Comparison of ENCODE assay signal across 26 cellular contexts in genomic region chr16:66561381-66562080, GRCh38. TPM values are rescaled to one million over a fixed set of nuclear protein-coding genes. Genes with fewer than 3 reads are reported as not detected.
DNase-seq lines count a peak whose midpoint lies in the region; ATAC-seq and TF ChIP-seq lines count a peak whose summit lies in the region.
"Had no signal": no experiment of that assay in that cellular context is flagged by ENCODE, and none has a peak within 500 bp of the region (broad histone marks: within the 10 kb centered on the region; RNA-seq: fewer than 3 reads in every experiment).

No MANE protein-coding gene starts in this region.

- H3K4me3 Mint-ChIP-seq in stimulated activated naive CD8-positive, alpha-beta T cell treated with anti-CD3 and anti-CD28 coated beads, Interleukin-15, Interleukin-2, amounts not matched to agents 100 ng/mL and 50 ng/mL, for 24 hours: no peak overlapping the region
- no peak overlapping the region for H3K4me3 Mint-ChIP-seq in stimulated activated naive CD8-positive, alpha-beta T cell treated with anti-CD3 and anti-CD28 coated beads, Interleukin-15, amount 100 ng/mL, for 72 hours
- H3K4me3 Mint-ChIP-seq in T-cell: peak overlapping the region in 2 of 3 donors; percentile 1
- peak overlapping the region; percentile 53 for H3K4me3 Mint-ChIP-seq in central memory CD8-positive, alpha-beta T cell
- no peak overlapping the region for H3K4me3 Mint-ChIP-seq in stimulated activated effector memory CD8-positive, alpha-beta T cell treated with anti-CD3 and anti-CD28 coated beads, Interleukin-12 subunit alpha, Interleukin-12 subunit beta, amount 100 ng/mL, for 72 hours

- no peak for DNase-seq in stimulated activated naive CD8-positive, alpha-beta T cell treated with anti-CD3 and anti-CD28 coated beads, Interleukin-15, amount 100 ng/mL, for 72 hours
- DNase-seq in T-cell (no peak), breast epithelium (ENCODE audit: low spot score in 2 of 2) (no peak), H4 (ENCODE audit: low spot score) (no peak)
- no peak for DNase-seq in central memory CD8-positive, alpha-beta T cell (ENCODE audit: low spot score in 2 of 2)
- no peak for DNase-seq in stimulated activated effector memory CD8-positive, alpha-beta T cell treated with anti-CD3 and anti-CD28 coated beads, Interleukin-12 subunit alpha, Interleukin-12 subunit beta, amount 100 ng/mL, for 72 hours (ENCODE audit: low spot score in 2 of 2)
- DNase-seq: activated naive CD4-positive, alpha-beta T cell; effector CD8-positive, alpha-beta T cell; GDM1; KG1; MV-4-11; NCI-H1930; NCI-H2227 treated with DMSO at 0.1 percent for 48 hours; stimulated activated CD4-positive, alpha-beta T cell treated with anti-CD3 and anti-CD28 coated beads, Interleukin-4, amount 100 ng/mL, for 1 hour; stimulated activated naive CD8-positive, alpha-beta T cell treated with anti-CD3 and anti-CD28 coated beads, Interleukin-15, Interleukin-2, amounts not matched to agents 100 U/mL and 50 U/mL, for 24 hours; tibial artery had no signal

- POLR2A ChIA-PET in T-cell (lab: Charles Lee): no interaction called here

- no peak for TF ChIP-seq CTCF in breast epithelium (IDR thresholded peaks at IDR 0.05)

- H3K27me3 Mint-ChIP-seq in stimulated activated naive CD8-positive, alpha-beta T cell treated with anti-CD3 and anti-CD28 coated beads, Interleukin-15, Interleukin-2, amounts not matched to agents 100 ng/mL and 50 ng/mL, for 24 hours: no peaks in the 10 kb centered on the region
- no peaks in the 10 kb centered on the region for H3K27me3 Mint-ChIP-seq in stimulated activated naive CD8-positive, alpha-beta T cell treated with anti-CD3 and anti-CD28 coated beads, Interleukin-15, amount 100 ng/mL, for 72 hours
- H3K27me3 Mint-ChIP-seq in T-cell: no peaks in the 10 kb centered on the region
- H3K27me3 Mint-ChIP-seq in central memory CD8-positive, alpha-beta T cell: no peaks in the 10 kb centered on the region

- peak overlapping the region; percentile 57 for H3K27ac Mint-ChIP-seq in stimulated activated naive CD8-positive, alpha-beta T cell treated with anti-CD3 and anti-CD28 coated beads, Interleukin-15, Interleukin-2, amounts not matched to agents 100 ng/mL and 50 ng/mL, for 24 hours
- peak overlapping the region in 1 of 2 donors; percentile 1 for H3K27ac Mint-ChIP-seq in stimulated activated naive CD8-positive, alpha-beta T cell treated with anti-CD3 and anti-CD28 coated beads, Interleukin-15, amount 100 ng/mL, for 72 hours
- H3K27ac Mint-ChIP-seq in T-cell: peak overlapping the region; percentile 82 to 90
- peak overlapping the region; percentile 56 for H3K27ac Mint-ChIP-seq in central memory CD8-positive, alpha-beta T cell (ENCODE audit: low read depth)
- H3K27ac Mint-ChIP-seq in stimulated activated effector memory CD8-positive, alpha-beta T cell treated with anti-CD3 and anti-CD28 coated beads, Interleukin-12 subunit alpha, Interleukin-12 subunit beta, amount 100 ng/mL, for 72 hours: peak overlapping the region; percentile 27

- CTCF ChIA-PET in T-cell (lab: Charles Lee): interaction anchor here (0.5 to 3.9 kb wide), 15 partner anchors 8 to 190 kb away, joined by 3 to 29 read pairs (median 6); partner anchors contain the start of genes CKLF (in 1 of the 2), CMTM3 (in 1 of the 2) and DYNC1LI2 (in 1 of the 2)

- H3K27me3 ChIP-seq in breast epithelium: no peaks in the 10 kb centered on the region
- H3K27me3 ChIP-seq: esophagus muscularis mucosa, hepatocyte, tibial artery had no signal

- no peak for TF ChIP-seq POLR2A in breast epithelium (IDR thresholded peaks at IDR 0.05)

- no peaks in the 10 kb centered on the region for H3K36me3 ChIP-seq in breast epithelium

- peaks cover 63% of the 10 kb centered on the region for H3K4me1 Mint-ChIP-seq in stimulated activated naive CD8-positive, alpha-beta T cell treated with anti-CD3 and anti-CD28 coated beads, Interleukin-15, Interleukin-2, amounts not matched to agents 100 ng/mL and 50 ng/mL, for 24 hours (ENCODE audit: low read depth)
- peaks cover 60% of the 10 kb centered on the region for H3K4me1 Mint-ChIP-seq in stimulated activated naive CD8-positive, alpha-beta T cell treated with anti-CD3 and anti-CD28 coated beads, Interleukin-15, amount 100 ng/mL, for 72 hours
- peaks cover 58 to 75% (median 70%) of the 10 kb centered on the region in 3 donors for H3K4me1 Mint-ChIP-seq in T-cell
- H3K4me1 Mint-ChIP-seq in central memory CD8-positive, alpha-beta T cell: peaks cover 71% of the 10 kb centered on the region
- H3K4me1 Mint-ChIP-seq in stimulated activated effector memory CD8-positive, alpha-beta T cell treated with anti-CD3 and anti-CD28 coated beads, Interleukin-12 subunit alpha, Interleukin-12 subunit beta, amount 100 ng/mL, for 72 hours: peaks cover 74% of the 10 kb centered on the region

- no peaks in the 10 kb centered on the region for H3K9me3 ChIP-seq in breast epithelium
- H3K9me3 ChIP-seq: esophagus muscularis mucosa, HAP-1, tibial artery had no signal

- no peaks in the 10 kb centered on the region for H3K9me3 Mint-ChIP-seq in stimulated activated naive CD8-positive, alpha-beta T cell treated with anti-CD3 and anti-CD28 coated beads, Interleukin-15, Interleukin-2, amounts not matched to agents 100 ng/mL and 50 ng/mL, for 24 hours
- no peaks in the 10 kb centered on the region for H3K9me3 Mint-ChIP-seq in stimulated activated naive CD8-positive, alpha-beta T cell treated with anti-CD3 and anti-CD28 coated beads, Interleukin-15, amount 100 ng/mL, for 72 hours
- no peaks in the 10 kb centered on the region for H3K9me3 Mint-ChIP-seq in T-cell
- H3K9me3 Mint-ChIP-seq in central memory CD8-positive, alpha-beta T cell: no peaks in the 10 kb centered on the region
- H3K9me3 Mint-ChIP-seq in stimulated activated effector memory CD8-positive, alpha-beta T cell treated with anti-CD3 and anti-CD28 coated beads, Interleukin-12 subunit alpha, Interleukin-12 subunit beta, amount 100 ng/mL, for 72 hours: no peaks in the 10 kb centered on the region

- no peak for ATAC-seq in stimulated activated naive CD8-positive, alpha-beta T cell treated with anti-CD3 and anti-CD28 coated beads, Interleukin-15, amount 100 ng/mL, for 72 hours
- ATAC-seq in T-cell (replicated peaks in 1 of 4) (no peak), HG02571 (IDR thresholded peaks at IDR 0.05; ENCODE audit: unreplicated experiment) (no peak)
- ATAC-seq in central memory CD8-positive, alpha-beta T cell (replicated peaks; ENCODE audit: extremely low read depth, poor library complexity, severe bottlenecking): peak; percentile 49
- no peak for ATAC-seq in stimulated activated effector memory CD8-positive, alpha-beta T cell treated with anti-CD3 and anti-CD28 coated beads, Interleukin-12 subunit alpha, Interleukin-12 subunit beta, amount 100 ng/mL, for 72 hours
- ATAC-seq: activated CD4-positive, CD25-positive, alpha-beta regulatory T cell treated with anti-CD3 and anti-CD28 coated beads, Interleukin-2, amount 50 U/mL, for 24 hours; stimulated activated naive CD8-positive, alpha-beta T cell treated with anti-CD3 and anti-CD28 coated beads, Interleukin-15, Interleukin-2, amounts not matched to agents 100 U/mL and 50 U/mL, for 24 hours had no signal

- intact Hi-C loops in breast epithelium (cut with DNase I; ENCODE audit: low total_unique reads): no loop called here

- no peak overlapping the region for H3K27ac ChIP-seq in breast epithelium
- H3K27ac ChIP-seq: esophagus muscularis mucosa, hepatocyte, tibial artery had no signal

- peaks cover 72% of the 10 kb centered on the region for H3K36me3 Mint-ChIP-seq in stimulated activated naive CD8-positive, alpha-beta T cell treated with anti-CD3 and anti-CD28 coated beads, Interleukin-15, Interleukin-2, amounts not matched to agents 100 ng/mL and 50 ng/mL, for 24 hours (ENCODE audit: low read depth)
- H3K36me3 Mint-ChIP-seq in T-cell: peaks cover 22% of the 10 kb centered on the region
- H3K36me3 Mint-ChIP-seq in central memory CD8-positive, alpha-beta T cell (ENCODE audit: insufficient read depth): peaks cover 37% of the 10 kb centered on the region
- peaks cover 96% of the 10 kb centered on the region for H3K36me3 Mint-ChIP-seq in stimulated activated effector memory CD8-positive, alpha-beta T cell treated with anti-CD3 and anti-CD28 coated beads, Interleukin-12 subunit alpha, Interleukin-12 subunit beta, amount 100 ng/mL, for 72 hours

- H3K4me1 ChIP-seq in breast epithelium: no peaks in the 10 kb centered on the region
- H3K4me1 ChIP-seq: HAP-1 had no signal

- H3K4me3 ChIP-seq in breast epithelium: no peak overlapping the region
- H3K4me3 ChIP-seq: esophagus muscularis mucosa, HAP-1, hepatocyte, tibial artery had no signal

RNA-seq across cellular contexts. Expression of gene CMTM1, which starts 4.7 kb away (rescaled TPM):
- total RNA-seq in T-cell (10 to 100 TPM in 3 of 5 donors, 1 to 10 TPM in 1, under 1 TPM in 1; 0.95 to 12.9 (median 10.3) TPM), breast epithelium (1 to 10 TPM; 1.6 to 2.9 (median 1.9) TPM)
- total RNA-seq in H4 (2014; rRNA removed; shearing (Covaris generic)): 0.85 and 1.1 TPM in 2 replicates
- total RNA-seq: skeletal muscle tissue had no signal

RNA-seq across cellular contexts. Expression of gene CKLF, which starts 9.2 kb away (rescaled TPM):
- total RNA-seq in T-cell (10 to 100 TPM; 25.3 to 67.8 (median 58.3) TPM), breast epithelium (10 to 100 TPM; 36.6 to 62.6 (median 44.9) TPM)
- 158 and 163 TPM in 2 replicates for total RNA-seq in H4 (2014; rRNA removed; shearing (Covaris generic))

RNA-seq across cellular contexts. Expression of gene TK2, which starts 11.6 kb away (rescaled TPM):
- 10 to 100 TPM in 2 of 5 donors, 1 to 10 TPM in 3; 4.6 to 10.8 (median 8.4) TPM for total RNA-seq in T-cell
- 10 to 100 TPM; 33.1 to 98.4 (median 40.4) TPM for total RNA-seq in breast epithelium
- 12.0 and 15.5 TPM in 2 replicates for total RNA-seq in H4 (2014; rRNA removed; shearing (Covaris generic))

RNA-seq across cellular contexts. Expression of gene CMTM2, which starts 17.7 kb away (rescaled TPM):
- under 1 TPM in 2 of 5 donors, not detected in 3; 0.26 to 0.62 TPM for total RNA-seq in T-cell
- total RNA-seq in breast epithelium: not detected
- total RNA-seq in H4 (2014; rRNA removed; shearing (Covaris generic)): not detected in 2 replicates
- total RNA-seq: frontal cortex, hepatocyte, HT-29, pulmonary artery endothelial cell, skeletal muscle tissue had no signal

RNA-seq across cellular contexts. Expression of gene CMTM3, which starts 43.0 kb away (rescaled TPM):
- total RNA-seq in T-cell: 10 to 100 TPM; 63.5 to 84.8 (median 75.4) TPM
- total RNA-seq in breast epithelium: 10 to 100 TPM; 19.5 to 54.9 (median 25.2) TPM
- total RNA-seq in H4 (2014; rRNA removed; shearing (Covaris generic)): 20.0 and 29.8 TPM in 2 replicates

Comparison
In these comparisons a context has a peak if more than half of its experiments do, and no peak if none do; other contexts are left out.
1. H3K4me3 Mint-ChIP-seq: peak in T-cell (2 of 3) and central memory CD8-positive, alpha-beta T cell (single experiment); none in stimulated activated naive CD8-positive, alpha-beta T cell treated with anti-CD3 and anti-CD28 coated beads, Interleukin-15, Interleukin-2, amounts not matched to agents 100 ng/mL and 50 ng/mL, for 24 hours (single experiment), stimulated activated naive CD8-positive, alpha-beta T cell treated with anti-CD3 and anti-CD28 coated beads, Interleukin-15, amount 100 ng/mL, for 72 hours (0 of 2) and stimulated activated effector memory CD8-positive, alpha-beta T cell treated with anti-CD3 and anti-CD28 coated beads, Interleukin-12 subunit alpha, Interleukin-12 subunit beta, amount 100 ng/mL, for 72 hours (single experiment).